ENCODE assay signal across 15 cellular contexts in the genomic region with DNA sequence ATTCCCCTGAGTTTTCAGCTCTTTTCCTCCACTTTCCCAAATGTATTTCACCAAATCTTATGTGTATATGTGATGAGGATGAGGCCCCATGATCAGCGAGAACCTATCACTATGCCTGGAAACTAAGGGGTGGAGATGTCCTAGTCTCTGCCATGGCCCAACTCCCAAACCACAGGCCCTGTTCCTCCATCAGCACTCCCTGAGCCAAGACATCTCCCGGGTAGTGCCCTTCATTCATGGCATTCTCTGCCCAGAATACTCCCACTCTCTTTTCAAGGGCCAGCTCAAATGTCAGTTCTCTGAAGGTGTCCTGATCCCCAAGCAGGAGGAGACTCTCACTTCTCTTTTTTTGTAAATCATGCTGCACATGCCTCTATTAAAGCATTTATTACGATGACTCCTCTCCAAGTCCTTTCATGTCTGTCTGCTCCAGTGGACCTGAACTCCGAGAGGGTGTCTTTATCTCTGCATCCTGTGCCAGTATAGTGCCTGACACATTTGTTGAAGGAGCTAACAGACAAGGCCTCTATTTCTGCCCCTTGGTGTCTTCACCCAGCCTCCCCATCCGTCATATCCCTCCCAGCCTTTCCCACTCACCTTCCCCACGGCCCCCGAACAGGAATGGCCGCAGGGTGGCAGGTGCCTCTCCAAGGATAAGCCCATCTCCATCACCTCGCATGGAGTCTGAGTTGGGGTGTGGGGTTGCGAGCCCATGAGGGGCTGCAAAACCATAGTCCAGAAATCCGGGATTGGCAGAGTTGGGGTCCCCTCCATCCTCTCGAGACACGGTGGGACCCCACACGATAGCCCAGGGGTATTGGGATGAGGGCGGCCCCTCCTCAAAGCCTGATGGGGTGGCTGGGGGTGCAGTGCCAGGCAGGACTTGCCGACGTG. TPM values are rescaled to one million over a fixed set of nuclear protein-coding genes. Genes with fewer than 3 reads are reported as not detected.
A peak's percentile ranks its signal among the peaks of the same experiment; 100 is the strongest.
DNase-seq lines count a peak whose midpoint lies in the region; ATAC-seq and TF ChIP-seq lines count a peak whose summit lies in the region.
"Had no signal": no experiment of that assay in that cellular context is flagged by ENCODE, and none has a peak within 500 bp of the region (broad histone marks: within the 10 kb centered on the region; RNA-seq: fewer than 3 reads in every experiment).

No MANE protein-coding gene starts in this region.

- peaks cover 0 to 26% (median 4%) of the 10 kb centered on the region in 11 experiments; a peak in 11 of 22 replicates for H4K20me1 ChIP-seq in BLaER1 treated with 17β-estradiol and CSF1 and Interleukin-3, amounts not matched to agents 10 nM and 100 nM
- no peaks in the 10 kb centered on the region for H4K20me1 ChIP-seq in OCI-LY3 (ENCODE audit: insufficient read depth, low read length)

- peaks cover 67 to 93% (median 83%) of the 10 kb centered on the region in 10 experiments for H3K4me1 ChIP-seq in BLaER1 treated with 17β-estradiol and CSF1 and Interleukin-3, amounts not matched to agents 10 nM and 100 nM
- peaks cover 25% of the 10 kb centered on the region for H3K4me1 ChIP-seq in OCI-LY3 (ENCODE audit: low read length)

- peak overlapping the region; percentile 3; the same call in 1 of the 2 replicates for H2AFZ ChIP-seq in OCI-LY3 (ENCODE audit: low read depth, low read length)

- TF ChIP-seq CTCF in OCI-LY3 (IDR thresholded peaks at IDR 0.05; ENCODE audit: low read depth, low read length) = no peak

- DNase-seq in left kidney (ENCODE audit: low read depth, low spot score) = peak; percentile 68
- no peak for DNase-seq in HT-29 (ENCODE audit: low spot score)
- no peak for DNase-seq in inferior parietal cortex (ENCODE audit: extremely low spot score)
- DNase-seq: activated gamma-delta T cell, NCI-H187 treated with DMSO at 0.1 percent for 48 hours, ovary, SHP77 had no signal

- H3K36me3 ChIP-seq in BLaER1 treated with 17β-estradiol and CSF1 and Interleukin-3, amounts not matched to agents 10 nM and 100 nM = 0 out of 22 replicates have a peak, but pooled peaks cover 0 to 6% (median 0%) of the 10 kb centered on the region in 11 experiments
- no peaks in the 10 kb centered on the region for H3K36me3 ChIP-seq in OCI-LY3 (replicated peaks; ENCODE audit: low read depth, low read length)
- H3K36me3 ChIP-seq: ovary had no signal

- H3K4me2 ChIP-seq in BLaER1 treated with 17β-estradiol and CSF1 and Interleukin-3, amounts not matched to agents 10 nM and 100 nM = peak overlapping the region; percentile 71 to 99 (median 93)
- peak overlapping the region; percentile 42 for H3K4me2 ChIP-seq in OCI-LY3 (ENCODE audit: low read length)

- no peaks in the 10 kb centered on the region for H3K9me3 ChIP-seq in BLaER1 treated with 17β-estradiol and CSF1 and Interleukin-3, amounts not matched to agents 10 nM and 100 nM (replicated peaks in 1 of 11)
- H3K9me3 ChIP-seq in OCI-LY3 (ENCODE audit: insufficient read depth, low read length) = no peaks in the 10 kb centered on the region
- H3K9me3 ChIP-seq: ovary had no signal

- no peaks in the 10 kb centered on the region for H3K79me2 ChIP-seq in OCI-LY3 (ENCODE audit: low read length)

- H3K27me3 ChIP-seq in BLaER1 treated with 17β-estradiol and CSF1 and Interleukin-3, amounts not matched to agents 10 nM and 100 nM = peaks cover 0 to 34% (median 13%) of the 10 kb centered on the region in 11 experiments; a peak in 16 of 22 replicates
- no peaks in the 10 kb centered on the region for H3K27me3 ChIP-seq in OCI-LY3 (ENCODE audit: low read depth, low read length)
- H3K27me3 ChIP-seq: ovary had no signal

- H3K9ac ChIP-seq in BLaER1 treated with 17β-estradiol and CSF1 and Interleukin-3, amounts not matched to agents 10 nM and 100 nM = peak overlapping the region in 7 of 11 experiments; percentile 21 to 66 (median 59); a peak in 12 of 22 replicates
- no peak overlapping the region for H3K9ac ChIP-seq in OCI-LY3 (ENCODE audit: low read length)

- ATAC-seq in HG02610 (IDR thresholded peaks at IDR 0.05; ENCODE audit: unreplicated experiment) (peak; percentile 44), HG03139 (IDR thresholded peaks at IDR 0.05; ENCODE audit: unreplicated experiment) (no peak), HG02885 (IDR thresholded peaks at IDR 0.05; ENCODE audit: poor library complexity, unreplicated experiment) (no peak)

- H3K27ac ChIP-seq in BLaER1 treated with 17β-estradiol and CSF1 and Interleukin-3, amounts not matched to agents 10 nM and 100 nM = peak overlapping the region in 7 of 11 experiments; percentile 27 to 74 (median 59); a peak in 12 of 22 replicates
- H3K27ac ChIP-seq in OCI-LY3 (ENCODE audit: low read length) = no peak overlapping the region
- H3K27ac ChIP-seq: ovary had no signal

- H3K4me3 ChIP-seq in BLaER1 treated with 17β-estradiol and CSF1 and Interleukin-3, amounts not matched to agents 10 nM and 100 nM = peak overlapping the region in 3 of 10 experiments; percentile 29 to 40 (median 31); a peak in 3 of 20 replicates
- H3K4me3 ChIP-seq in OCI-LY3 (ENCODE audit: low read length) = 0 out of 2 replicates have a peak overlapping the region, but pooled peaks have one; percentile 1
- H3K4me3 ChIP-seq: ovary had no signal

RNA-seq across cellular contexts. Expression of a gene that starts 3.7 kb away (rescaled TPM):
- not detected in 2 replicates for total RNA-seq in HT-29 (2014; rRNA removed; shearing (Covaris generic))
- total RNA-seq: activated CD8-positive, alpha-beta T cell treated with anti-CD3 and anti-CD28 coated beads, Interleukin-2, amount 10 ng/mL, durations not matched to agents 7 days and 5 days; fibroblast of villous mesenchyme had no signal

RNA-seq across cellular contexts. Expression of a gene that starts 7.8 kb away (rescaled TPM):
- total RNA-seq in HT-29 (2014; rRNA removed; shearing (Covaris generic)) = 23.9 and 42.5 TPM in 2 replicates

RNA-seq across cellular contexts. Expression of a gene that starts 26.9 kb away (rescaled TPM):
- total RNA-seq in HT-29 (2014; rRNA removed; shearing (Covaris generic)) = 103 and 108 TPM in 2 replicates

RNA-seq across cellular contexts. Expression of a gene that starts 34.0 kb away (rescaled TPM):
- total RNA-seq in HT-29 (2014; rRNA removed; shearing (Covaris generic)) = 25.1 and 27.4 TPM in 2 replicates

RNA-seq across cellular contexts. Expression of a gene that starts 49.7 kb away (rescaled TPM):
- total RNA-seq in HT-29 (2014; rRNA removed; shearing (Covaris generic)) = 0.31 TPM in 1 of 2 replicates, not detected in the other
- total RNA-seq: fibroblast of villous mesenchyme, IMR-90 had no signal
